In genomic region chr5:124596595-124597388, GRCh38 we compare ENCODE assay signal across 2 cellular contexts.
TF ChIP-seq lines count a peak whose summit lies in the region.

No MANE protein-coding gene starts in this region.

TF ChIP-seq in K562, 482 proteins besides CTCF, POLR2A, EP300 and RAD21 (continued from another document and continues in another):
- TF ChIP-seq ZNF592 (IDR thresholded peaks at IDR 0.05) (no peak), MLX (CRISPR knock-in tag; conservative IDR thresholded peaks at IDR 0.05) (no peak), AFF4 (CRISPR knock-in tag; IDR thresholded peaks at IDR 0.05) (no peak), ZNF695 (CRISPR knock-in tag; IDR thresholded peaks at IDR 0.05) (no peak), ZBTB17 (CRISPR knock-in tag; IDR thresholded peaks at IDR 0.05) (no peak), ATF7 (IDR thresholded peaks at IDR 0.05) (peak; percentile 22; the same call in 1 of the 2 replicates), RBM22 (IDR thresholded peaks at IDR 0.05; ENCODE audit: low read depth, low read length, poor library complexity, severe bottlenecking) (no peak), ZKSCAN1 (IDR thresholded peaks at IDR 0.05; ENCODE audit: low read depth, low read length) (no peak), GTF2B (IDR thresholded peaks at IDR 0.05; ENCODE audit: extremely low read depth, insufficient read length) (no peak), ZNF316 (IDR thresholded peaks at IDR 0.05) (peak; percentile 94), KDM5B (IDR thresholded peaks at IDR 0.05; ENCODE audit: insufficient replicate concordance, low read depth, low read length) (no peak), CBX3 (IDR thresholded peaks at IDR 0.05; ENCODE audit: borderline replicate concordance in 1 of 2, low read length in 2 of 2) (no peak; a peak in 1 of 3 replicates), USF2 (CRISPR knock-in tag; IDR thresholded peaks at IDR 0.05) (peak; percentile 6; the same call in 1 of the 2 replicates)

TF ChIP-seq in HepG2, 621 proteins besides CTCF, POLR2A, EP300 and RAD21 (continued from another document):
- peak; percentile 74 for TF ChIP-seq FOXP4 (CRISPR knock-in tag; IDR thresholded peaks at IDR 0.05)
- TF ChIP-seq ZNF503 (CRISPR knock-in tag; IDR thresholded peaks at IDR 0.05) = no peak
- peak; percentile 85 for TF ChIP-seq RXRB (CRISPR knock-in tag; IDR thresholded peaks at IDR 0.05; ENCODE audit: borderline replicate concordance)
- no peak for TF ChIP-seq IKZF4 (CRISPR knock-in tag; IDR thresholded peaks at IDR 0.05; ENCODE audit: borderline replicate concordance, low read depth, not compliant biosample characterization)
- no peak for TF ChIP-seq MEIS1 (CRISPR knock-in tag; IDR thresholded peaks at IDR 0.05; ENCODE audit: borderline replicate concordance)
- no peak for TF ChIP-seq ZNF160 (CRISPR knock-in tag; IDR thresholded peaks at IDR 0.05)
- TF ChIP-seq ZNF354B (CRISPR knock-in tag; IDR thresholded peaks at IDR 0.05) = no peak
- TF ChIP-seq PTBP1 (IDR thresholded peaks at IDR 0.05; ENCODE audit: low read depth, low read length, poor library complexity, severe bottlenecking) = no peak
- TF ChIP-seq HIVEP1 (CRISPR knock-in tag; IDR thresholded peaks at IDR 0.05) = no peak
- peak; percentile 72; the same call in 1 of the 2 replicates for TF ChIP-seq SOX5 (CRISPR knock-in tag; IDR thresholded peaks at IDR 0.05; ENCODE audit: borderline replicate concordance)
- no peak for TF ChIP-seq HNRNPL (IDR thresholded peaks at IDR 0.05; ENCODE audit: low read depth, low read length)
- TF ChIP-seq AFF4 (CRISPR knock-in tag; IDR thresholded peaks at IDR 0.05) = no peak
- no peak for TF ChIP-seq CBX1 (IDR thresholded peaks at IDR 0.05; ENCODE audit: low read depth)
TF ChIP-seq in HepG2: peak in this region for 92.
